Comparison of ENCODE assay signal across 35 cellular contexts in genomic region chr3:21138085-21138484, GRCh38.
DNase-seq lines count a peak whose midpoint lies in the region; ATAC-seq, FAIRE-seq and TF ChIP-seq lines count a peak whose summit lies in the region.
"Had no signal": no experiment of that assay in that cellular context is flagged by ENCODE, and none has a peak within 500 bp of the region (broad histone marks: within the 10 kb centered on the region; RNA-seq: fewer than 3 reads in every experiment).

No MANE protein-coding gene starts in this region.

- no peaks in the 10 kb centered on the region for H4K20me1 ChIP-seq in HepG2 (ENCODE audit: insufficient read depth, low read length)
- no peaks in the 10 kb centered on the region for H4K20me1 ChIP-seq in GM12878 (ENCODE audit: control insufficient read depth, insufficient read depth)
- no peaks in the 10 kb centered on the region for H4K20me1 ChIP-seq in K562 (replicated peaks; ENCODE audit: control insufficient read depth, insufficient read depth, low read length)
- H4K20me1 ChIP-seq: BLaER1; BLaER1 treated with 17β-estradiol and CSF1 and Interleukin-3, amounts not matched to agents 10 nM and 100 nM had no signal

- 2% methylated on average over 2 of the region's 2 CpGs for WGBS in HepG2 (ENCODE audit: low lambda C conversion rate)
- 26% methylated on average over 2 of the region's 2 CpGs for WGBS in right lobe of liver (ENCODE audit: insufficient coverage, low coverage, low lambda C conversion rate, missing lambda C conversion rate)
- 0% methylated on average over 2 of the region's 2 CpGs for WGBS in GM12878 (ENCODE audit: insufficient coverage, insufficient replicate concordance, low lambda C conversion rate, missing lambda C conversion rate)
- 0% methylated on average over 2 of the region's 2 CpGs for WGBS in K562 (ENCODE audit: insufficient coverage, low coverage, missing lambda C conversion rate)

- CTCF ChIA-PET in HepG2 (lab: Yijun Ruan, JAX; ENCODE audit: low intra/inter-chr PET ratio, low total read pairs): no interaction called here
- CTCF ChIA-PET in HEK293T (lab: Yijun Ruan, JAX): no interaction called here
- CTCF ChIA-PET in GM12878 (lab: Yijun Ruan, JAX): no interaction called here
- CTCF ChIA-PET in K562 (lab: Yijun Ruan, JAX; ENCODE audit: low intra/inter-chr PET ratio): interaction anchor here (0.6 kb wide), 1 partner anchor 211 kb away, joined by 3 read pairs; no protein-coding TSS in a partner anchor

- ATAC-seq in HepG2 (no peak), right lobe of liver (no peak), GM12878 (no peak), K562 (no peak), HG03460 (IDR thresholded peaks at IDR 0.05; ENCODE audit: unreplicated experiment) (no peak)
- ATAC-seq: A549; CD8-positive, alpha-beta T cell had no signal

- TF ChIP-seq EP300 in HepG2 (IDR thresholded peaks at IDR 0.05; ENCODE audit: low read depth in 2 of 2, low read length in 2 of 2) (no peak), HepG2 (CRISPR knock-in tag; IDR thresholded peaks at IDR 0.05; ENCODE audit: borderline replicate concordance) (no peak), GM12878 (IDR thresholded peaks at IDR 0.05; ENCODE audit: borderline replicate concordance in 1 of 2, control insufficient read depth in 1 of 2, low read depth in 2 of 2, low read length in 2 of 2) (no peak), K562 (IDR thresholded peaks at IDR 0.05; ENCODE audit: low read length) (no peak)

- DNase-seq in HepG2 (ENCODE audit: low spot score): no peak
- DNase-seq in right lobe of liver: no peak
- DNase-seq in HEK293T (ENCODE audit: extremely low spot score): no peak
- no peak for DNase-seq in GM12878 (ENCODE audit: low read depth, low spot score)
- DNase-seq in K562 (ENCODE audit: extremely low read depth in 1 of 4, low spot score in 3 of 4): no peak
- DNase-seq in stimulated activated naive CD4-positive, alpha-beta T cell treated with Interleukin-2 at 50 U/mL for 16 hours (lab: John Stamatoyannopoulos, UW): no peak
- DNase-seq in NCI-H69 (lab: John Stamatoyannopoulos, UW): no peak
- DNase-seq: 8988T; ACHN; AML-193; BE2C; C1 segment of cervical spinal cord; Caco-2; Calu3; CD4-positive, alpha-beta memory T cell; CD4-positive, alpha-beta T cell; CD4-positive, CD25-positive, alpha-beta regulatory T cell; CD8-positive, alpha-beta memory T cell; CD8-positive, alpha-beta T cell; COR-L47; DMS 273 treated with DMSO at 0.1 percent for 48 hours; DMS153; DMS53; DMS79; DMS79 treated with DMSO at 0.1 percent for 48 hours; DND-41; EL had no signal

- FAIRE-seq in HepG2 (lab: Jason Lieb, UNC) (no peak), GM12878 (lab: Jason Lieb, UNC) (no peak), K562 (lab: Jason Lieb, UNC) (no peak)
- FAIRE-seq: A204.1, A549, D721Med had no signal

- H3K36me3 ChIP-seq in HepG2 (replicated peaks in 1 of 2; ENCODE audit: control insufficient read depth in 1 of 2, insufficient read depth in 2 of 2, low read length in 2 of 2) (no peaks in the 10 kb centered on the region), right lobe of liver (no peaks in the 10 kb centered on the region), GM12878 (ENCODE audit: control insufficient read depth in 2 of 2, insufficient read depth in 2 of 2, low read length in 1 of 2) (no peaks in the 10 kb centered on the region), K562 (ENCODE audit: control insufficient read depth, insufficient read depth, low read length) (no peaks in the 10 kb centered on the region)
- H3K36me3 ChIP-seq: BE2C; BLaER1; BLaER1 treated with 17β-estradiol and CSF1 and Interleukin-3, amounts not matched to agents 10 nM and 100 nM had no signal

- RAD21 ChIA-PET in GM12878 (lab: Charles Lee; ENCODE audit: unreplicated experiment): no interaction called here

- BruUV-seq in HepG2 (replicated peaks; lab: Mats Ljungman, UMichigan) (no TSS peak), GM12878 (replicated peaks; lab: Mats Ljungman, UMichigan) (no TSS peak), K562 (replicated peaks; lab: Mats Ljungman, UMichigan) (no TSS peak)

- H3K27ac ChIP-seq in HepG2 (ENCODE audit: extremely low read length, insufficient read depth, low read length) (no peak overlapping the region), right lobe of liver (no peak overlapping the region), GM12878 (ENCODE audit: control insufficient read depth, insufficient read depth) (no peak overlapping the region), K562 (ENCODE audit: extremely low read depth, low read depth, low read length) (no peak overlapping the region)
- H3K27ac ChIP-seq: 22Rv1; A549; BLaER1; BLaER1 treated with 17β-estradiol and CSF1 and Interleukin-3, amounts not matched to agents 10 nM and 100 nM; C4-2B had no signal

- TF ChIP-seq POLR2A in HepG2 (IDR thresholded peaks at IDR 0.05; ENCODE audit: insufficient read depth in 1 of 2, low read depth in 2 of 2, low read length in 2 of 2): no peak
- no peak for TF ChIP-seq POLR2A in right lobe of liver (IDR thresholded peaks at IDR 0.05)
- TF ChIP-seq POLR2A in GM12878 (IDR thresholded peaks at IDR 0.05; ENCODE audit: low read depth, low read length): no peak
- no peak for TF ChIP-seq POLR2A in K562 (conservative IDR thresholded peaks at IDR 0.05)

- peaks cover 68% of the 10 kb centered on the region for H3K9me3 ChIP-seq in HepG2 (ENCODE audit: low read length)
- no peaks in the 10 kb centered on the region for H3K9me3 ChIP-seq in right lobe of liver
- H3K9me3 ChIP-seq in GM12878 (replicated peaks; ENCODE audit: control insufficient read depth, insufficient read depth, low read length): no peaks in the 10 kb centered on the region
- H3K9me3 ChIP-seq in K562 (replicated peaks; ENCODE audit: control insufficient read depth, insufficient read depth, low read depth, low read length): no peaks in the 10 kb centered on the region
- H3K9me3 ChIP-seq: A549; BE2C; BLaER1; BLaER1 treated with 17β-estradiol and CSF1 and Interleukin-3, amounts not matched to agents 10 nM and 100 nM; Caco-2 had no signal

- H3K4me2 ChIP-seq in HepG2 (ENCODE audit: low read depth, low read length): no peak overlapping the region
- no peak overlapping the region for H3K4me2 ChIP-seq in GM12878 (ENCODE audit: control insufficient read depth, insufficient read depth)
- H3K4me2 ChIP-seq in K562 (ENCODE audit: insufficient read depth, low read length): no peak overlapping the region
- H3K4me2 ChIP-seq: A549; BLaER1; BLaER1 treated with 17β-estradiol and CSF1 and Interleukin-3, amounts not matched to agents 10 nM and 100 nM had no signal

- H2AFZ ChIP-seq in HepG2 (ENCODE audit: low read length) (no peak overlapping the region), GM12878 (ENCODE audit: control insufficient read depth, low read depth, low read length) (no peak overlapping the region), K562 (ENCODE audit: low read depth, low read length) (no peak overlapping the region)

- intact Hi-C loops in HepG2 (cut with micrococcal nuclease; ENCODE audit: unreplicated experiment): no loop called here
- intact Hi-C loops in right lobe of liver (cut with DNase I): no loop called here
- intact Hi-C loops in GM12878 (cut with micrococcal nuclease; ENCODE audit: unreplicated experiment): no loop called here
- intact Hi-C loops in K562 (cut with micrococcal nuclease): no loop called here

- TF ChIP-seq RAD21 in HepG2 (CRISPR knock-in tag; IDR thresholded peaks at IDR 0.05) (no peak), GM12878 (IDR thresholded peaks at IDR 0.05; ENCODE audit: insufficient read depth, low read depth, low read length) (no peak), K562 (CRISPR knock-in tag; conservative IDR thresholded peaks at IDR 0.05 in 1 of 2, IDR thresholded peaks at IDR 0.05 in 1 of 2) (no peak)

- POLR2A ChIA-PET in HepG2 (lab: Yijun Ruan, JAX) (no interaction called here), HEK293T (lab: Yijun Ruan, JAX) (no interaction called here), GM12878 (lab: Charles Lee) (no interaction called here), K562 (lab: Yijun Ruan, JAX) (no interaction called here)

- SMC1A ChIA-PET in GM12878 (lab: Charles Lee; ENCODE audit: uncharacterized antibody, unreplicated experiment): no interaction called here

- in situ Hi-C loops in HepG2 (cut with HindIII; ENCODE audit: extremely low pct_ligation_motif_present, low pct_unique_long_range_greater_than_20kb): no loop called here
- in situ Hi-C loops in GM12878 (cut with MboI): no loop called here
- in situ Hi-C loops in K562 (cut with MboI): no loop called here

- H3K4me1 ChIP-seq in HepG2 (ENCODE audit: insufficient read depth, low read length) (no peaks in the 10 kb centered on the region), right lobe of liver (no peaks in the 10 kb centered on the region), GM12878 (ENCODE audit: control insufficient read depth, insufficient read depth, low read length) (no peaks in the 10 kb centered on the region), K562 (replicated peaks in 1 of 2; ENCODE audit: control insufficient read depth in 2 of 2, insufficient read depth in 2 of 2, low read length in 2 of 2) (no peaks in the 10 kb centered on the region; a peak in 1 of 5 replicates)
- H3K4me1 ChIP-seq: A549; BE2C; BLaER1; BLaER1 treated with 17β-estradiol and CSF1 and Interleukin-3, amounts not matched to agents 10 nM and 100 nM; Caco-2 had no signal

- H3K4me3 ChIP-seq in HepG2 (replicated peaks in 1 of 3; ENCODE audit: insufficient read depth in 1 of 3, low read depth in 2 of 3, low read length in 3 of 3) (no peak overlapping the region), right lobe of liver (no peak overlapping the region), GM12878 (no peak overlapping the region), K562 (no peak overlapping the region)
- H3K4me3 ChIP-seq: A549; BLaER1; BLaER1 treated with 17β-estradiol and CSF1 and Interleukin-3, amounts not matched to agents 10 nM and 100 nM had no signal

- no peak for TF ChIP-seq CTCF in HepG2 (CRISPR knock-in tag; IDR thresholded peaks at IDR 0.05)
- TF ChIP-seq CTCF in right lobe of liver (IDR thresholded peaks at IDR 0.05): no peak
- TF ChIP-seq CTCF in GM12878 (IDR thresholded peaks at IDR 0.05 in 2 of 3, conservative IDR thresholded peaks at IDR 0.05 in 1 of 3; ENCODE audit: control insufficient read depth in 2 of 3, extremely low read depth in 1 of 3, insufficient read depth in 1 of 3, low read depth in 3 of 3, low read length in 3 of 3): no peak
- TF ChIP-seq CTCF in K562 (IDR thresholded peaks at IDR 0.05 in 2 of 3, conservative IDR thresholded peaks at IDR 0.05 in 1 of 3; ENCODE audit: insufficient read depth in 2 of 3, low read depth in 1 of 3, low read length in 3 of 3): no peak

- H3K9ac ChIP-seq in HepG2 (ENCODE audit: insufficient read depth, low read depth, low read length): no peak overlapping the region
- H3K9ac ChIP-seq in GM12878 (ENCODE audit: control insufficient read depth, insufficient read depth, low read length): no peak overlapping the region
- no peak overlapping the region for H3K9ac ChIP-seq in K562 (ENCODE audit: insufficient read depth in 1 of 2, low read depth in 2 of 2, low read length in 2 of 2)
- H3K9ac ChIP-seq: BLaER1; BLaER1 treated with 17β-estradiol and CSF1 and Interleukin-3, amounts not matched to agents 10 nM and 100 nM had no signal

- no peaks in the 10 kb centered on the region for H3K9me1 ChIP-seq in K562 (ENCODE audit: control insufficient read depth, insufficient read depth, low read length)

- H3K27me3 ChIP-seq in HepG2 (ENCODE audit: control insufficient read depth in 1 of 2, insufficient read depth in 2 of 2, low read length in 2 of 2) (no peaks in the 10 kb centered on the region), right lobe of liver (no peaks in the 10 kb centered on the region), GM12878 (replicated peaks in 1 of 2; ENCODE audit: control insufficient read depth in 2 of 2, insufficient read depth in 2 of 2, low read length in 1 of 2) (no peaks in the 10 kb centered on the region), K562 (ENCODE audit: control insufficient read depth in 2 of 2, insufficient read depth in 2 of 2, low read length in 2 of 2) (no peaks in the 10 kb centered on the region)
- H3K27me3 ChIP-seq: BE2C; BLaER1; BLaER1 treated with 17β-estradiol and CSF1 and Interleukin-3, amounts not matched to agents 10 nM and 100 nM had no signal

- no peaks in the 10 kb centered on the region for H3K79me2 ChIP-seq in HepG2 (ENCODE audit: insufficient read depth, low read length)
- no peaks in the 10 kb centered on the region for H3K79me2 ChIP-seq in GM12878 (ENCODE audit: control insufficient read depth, insufficient read depth, low read length)
- H3K79me2 ChIP-seq in K562 (ENCODE audit: control insufficient read depth, insufficient read depth, low read length): no peaks in the 10 kb centered on the region
